12 cellular contexts compared by ENCODE assay signal in the genomic region with DNA sequence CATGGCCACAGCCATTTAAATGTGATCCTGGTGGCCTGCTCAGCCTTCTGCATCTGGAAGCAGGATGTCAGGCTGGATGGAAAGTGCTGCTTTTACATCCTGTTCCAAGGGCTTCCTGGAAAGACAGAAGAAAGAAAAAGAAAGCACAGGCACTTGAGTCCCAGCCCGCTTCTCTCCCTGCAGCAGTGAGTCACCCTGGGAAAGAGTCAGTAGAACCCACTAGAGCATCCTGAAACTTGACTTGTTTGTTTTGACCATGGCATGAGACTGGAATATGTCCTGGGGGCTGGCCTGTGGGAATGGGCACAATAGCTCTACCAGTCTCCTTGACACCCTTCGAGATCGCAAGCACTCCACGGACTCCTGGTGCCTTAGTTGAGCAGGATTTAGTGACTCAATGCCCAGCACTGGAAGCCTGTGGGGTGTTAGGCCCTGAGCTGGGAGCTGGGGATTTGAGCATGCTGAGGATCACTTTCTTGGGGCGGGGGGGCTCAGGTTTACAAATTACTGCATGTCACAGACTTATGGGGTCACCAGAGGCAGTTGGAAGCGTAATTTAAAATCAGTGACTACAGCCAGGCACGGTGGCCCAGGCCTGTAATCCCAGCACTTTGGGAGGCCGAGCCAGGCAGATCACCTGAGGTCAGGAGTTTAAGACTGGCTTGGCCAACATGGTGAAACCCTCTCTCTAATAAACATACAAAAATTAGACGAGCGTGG. TPM values are rescaled to one million over a fixed set of nuclear protein-coding genes. Genes with fewer than 3 reads are reported as not detected.
DNase-seq lines count a peak whose midpoint lies in the region; ATAC-seq and TF ChIP-seq lines count a peak whose summit lies in the region.
"Had no signal": no experiment of that assay in that cellular context is flagged by ENCODE, and none has a peak within 500 bp of the region (broad histone marks: within the 10 kb centered on the region; RNA-seq: fewer than 3 reads in every experiment).

No MANE protein-coding gene starts in this region.

- no peaks in the 10 kb centered on the region for H3K79me2 ChIP-seq in mammary epithelial cell (ENCODE audit: insufficient read depth, low read length)

- no peak overlapping the region for H3K9ac ChIP-seq in HUES48 (ENCODE audit: low read depth, low read length)
- no peak overlapping the region for H3K9ac ChIP-seq in mammary epithelial cell (ENCODE audit: insufficient read depth, low read length)

- CTCF ChIA-PET in mammary epithelial cell (lab: Charles Lee; ENCODE audit: low non-redundant PET), result interaction anchor here (0.6 kb wide), 1 partner anchor 207 kb away, joined by 3 read pairs; no protein-coding TSS in a partner anchor
- CTCF ChIA-PET in A673 (lab: Charles Lee), result no interaction called here

- in situ Hi-C loops in mammary epithelial cell (cut with MboI; ENCODE audit: low sequenced_read_pairs in 2 of 2), result no loop called here

- H2AFZ ChIP-seq in mammary epithelial cell (ENCODE audit: low read depth, low read length), result peak overlapping the region; percentile 88

- dilution Hi-C loops in mammary epithelial cell (cut with HindIII; ENCODE audit: low sequenced_read_pairs), result no loop called here

- no peaks in the 10 kb centered on the region for H4K20me1 ChIP-seq in mammary epithelial cell (ENCODE audit: insufficient read depth, low read length)

- no peak for ATAC-seq in HG02938 (IDR thresholded peaks at IDR 0.05; ENCODE audit: unreplicated experiment)

- BruUV-seq in mammary epithelial cell (replicated peaks; lab: Mats Ljungman, UMichigan) (no TSS peak), A673 (replicated peaks; lab: Mats Ljungman, UMichigan) (no TSS peak)

- H3K27me3 ChIP-seq in HUES48 (ENCODE audit: control insufficient read depth, insufficient read depth, low read length), result no peaks in the 10 kb centered on the region
- no peaks in the 10 kb centered on the region for H3K27me3 ChIP-seq in mammary epithelial cell (ENCODE audit: insufficient read depth, low read length)
- no peaks in the 10 kb centered on the region for H3K27me3 ChIP-seq in suprapubic skin
- H3K27me3 ChIP-seq in A673 (replicated peaks; ENCODE audit: insufficient read depth, low read depth, low read length, poor library complexity), result no peaks in the 10 kb centered on the region

- H3K36me3 ChIP-seq in HUES48 (ENCODE audit: control insufficient read depth, insufficient read depth, low read length) (no peaks in the 10 kb centered on the region), mammary epithelial cell (ENCODE audit: insufficient read depth, low read length) (no peaks in the 10 kb centered on the region), suprapubic skin (no peaks in the 10 kb centered on the region), A673 (ENCODE audit: insufficient read depth, low read length, poor library complexity, severe bottlenecking) (no peaks in the 10 kb centered on the region)

- peak overlapping the region; percentile 57 for H3K4me2 ChIP-seq in mammary epithelial cell (ENCODE audit: insufficient read depth, low read depth, low read length)

- TF ChIP-seq CTCF in mammary epithelial cell (conservative IDR thresholded peaks at IDR 0.05 in 1 of 2, IDR thresholded peaks at IDR 0.05 in 1 of 2; ENCODE audit: extremely low read depth in 1 of 2, insufficient read depth in 1 of 2, low read depth in 1 of 2, low read length in 2 of 2) (no peak), suprapubic skin (IDR thresholded peaks at IDR 0.05) (no peak), A673 (conservative IDR thresholded peaks at IDR 0.05; ENCODE audit: low read depth, low read length) (no peak)

- TF ChIP-seq POLR2A in suprapubic skin (IDR thresholded peaks at IDR 0.05), result no peak

- intact Hi-C loops in mammary epithelial cell (cut with micrococcal nuclease) (no loop called here), A673 (cut with micrococcal nuclease; ENCODE audit: unreplicated experiment) (no loop called here)

- DNase-seq in mammary epithelial cell (peak; percentile 64), hepatic stellate cell (ENCODE audit: low spot score) (peak; percentile 71), suprapubic skin (ENCODE audit: low spot score in 2 of 2) (no peak), A673 (ENCODE audit: low spot score) (no peak), DMS 273 treated with DMSO at 0.1 percent for 48 hours (lab: John Stamatoyannopoulos, UW) (no peak)
- DNase-seq: activated CD4-positive, alpha-beta memory T cell treated with anti-CD3 and anti-CD28 coated beads for 36 hours; activated naive CD8-positive, alpha-beta T cell treated with anti-CD3 and anti-CD28 coated beads, Interleukin-2, amount 10 ng/mL, durations not matched to agents 7 days and 5 days; DMS79 treated with DMSO at 0.1 percent for 48 hours; NCI-H446 treated with DMSO at 0.1 percent for 48 hours; stimulated activated CD8-positive, alpha-beta memory T cell treated with anti-CD3 and anti-CD28 coated beads, Interleukin-4, amount 100 ng/mL, for 48 hours had no signal

- WGBS in mammary epithelial cell (ENCODE audit: low coverage, missing lambda C conversion rate), result 26% methylated on average over 9 of the region's 10 CpGs
- WGBS in suprapubic skin, result 64% methylated on average over 9 of the region's 10 CpGs

- H3K4me3 ChIP-seq in HUES48 (ENCODE audit: low read depth, low read length), result no peak overlapping the region
- H3K4me3 ChIP-seq in mammary epithelial cell (replicated peaks in 1 of 3; ENCODE audit: insufficient read depth in 1 of 3, low read depth in 2 of 3, low read length in 3 of 3), result no peak overlapping the region
- H3K4me3 ChIP-seq in suprapubic skin, result no peak overlapping the region
- no peak overlapping the region for H3K4me3 ChIP-seq in A673 (ENCODE audit: low read depth, low read length, poor library complexity, severe bottlenecking)

- POLR2A ChIA-PET in A673 (lab: Charles Lee; ENCODE audit: low non-redundant PET), result no interaction called here

- no peak for TF ChIP-seq EP300 in suprapubic skin (IDR thresholded peaks at IDR 0.05)

- H3K27ac ChIP-seq in HUES48 (ENCODE audit: low read depth, low read length) (peak overlapping the region; percentile 8), mammary epithelial cell (ENCODE audit: insufficient read depth, low read depth, low read length) (peak overlapping the region; percentile 31), suprapubic skin (peak overlapping the region; percentile 26), A673 (ENCODE audit: low read depth, low read length, poor library complexity, severe bottlenecking) (no peak overlapping the region)

- no peaks in the 10 kb centered on the region for H3K9me3 ChIP-seq in HUES48 (ENCODE audit: control insufficient read depth, insufficient read depth, low read length)
- no peaks in the 10 kb centered on the region for H3K9me3 ChIP-seq in mammary epithelial cell (replicated peaks; ENCODE audit: insufficient read depth, low read length)
- no peaks in the 10 kb centered on the region for H3K9me3 ChIP-seq in suprapubic skin
- H3K9me3 ChIP-seq in A673 (ENCODE audit: low read depth, low read length, poor library complexity, severe bottlenecking), result no peaks in the 10 kb centered on the region

- H3K4me1 ChIP-seq in HUES48 (ENCODE audit: control insufficient read depth, insufficient read depth, low read length) (peaks cover 14% of the 10 kb centered on the region), mammary epithelial cell (ENCODE audit: insufficient read depth, low read length) (peaks cover 11% of the 10 kb centered on the region), suprapubic skin (peaks cover 17% of the 10 kb centered on the region), A673 (ENCODE audit: insufficient read depth, low read length, poor library complexity, severe bottlenecking) (no peaks in the 10 kb centered on the region)

RNA-seq across cellular contexts. Expression of a gene that starts 22.1 kb away (rescaled TPM):
- 10 to 100 TPM; 33.9 to 76.3 TPM for total RNA-seq in mammary epithelial cell
- polyA plus RNA-seq in mammary epithelial cell, result 24.8 TPM
- 35.0 TPM for polyA minus RNA-seq in mammary epithelial cell
- total RNA-seq in suprapubic skin, result 10 to 100 TPM; 36.7 to 45.0 (median 38.6) TPM
- 39.2 and 41.2 TPM in 2 replicates for total RNA-seq in A673 (2021)

RNA-seq across cellular contexts. Expression of a gene that starts 58.6 kb away (rescaled TPM):
- total RNA-seq in mammary epithelial cell (1 to 10 TPM; 2.8 to 3.5 TPM), suprapubic skin (1 to 10 TPM; 1.1 to 8.5 (median 3.6) TPM), A673 (2021) (1.8 and 2.8 TPM in 2 replicates)
- polyA plus RNA-seq in mammary epithelial cell, result 0.93 TPM
- 3.3 TPM for polyA minus RNA-seq in mammary epithelial cell

Comparison
In these comparisons a context has a peak if more than half of its experiments do, and no peak if none do; other contexts are left out.
1. DNase-seq: peak in mammary epithelial cell (single experiment) and hepatic stellate cell (single experiment); none in suprapubic skin (0 of 2), A673 (single experiment) and DMS 273 treated with DMSO at 0.1 percent for 48 hours (single experiment).